Comparison of ENCODE assay signal across 28 cellular contexts in the genomic region with DNA sequence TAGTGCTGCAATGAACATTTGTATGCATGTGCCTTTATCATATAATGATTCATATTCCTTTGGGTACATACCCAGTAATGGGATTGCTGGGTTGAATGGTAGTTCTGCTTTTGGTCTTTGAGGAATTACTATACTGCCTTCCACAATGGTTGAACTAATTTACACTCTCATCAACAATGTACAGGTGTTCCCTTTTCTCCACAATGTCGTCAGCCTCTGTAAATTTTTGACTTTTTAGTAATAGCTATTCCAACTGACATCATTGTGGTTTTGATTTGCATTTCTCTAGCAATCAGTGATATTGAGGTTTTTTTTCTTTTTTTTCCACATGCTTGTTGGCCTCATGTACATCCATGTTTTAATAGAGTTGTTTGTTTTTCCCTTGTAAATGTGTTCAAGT.
DNase-seq lines count a peak whose midpoint lies in the region; ATAC-seq, FAIRE-seq and TF ChIP-seq lines count a peak whose summit lies in the region.
"Had no signal": no experiment of that assay in that cellular context is flagged by ENCODE, and none has a peak within 500 bp of the region (broad histone marks: within the 10 kb centered on the region; RNA-seq: fewer than 3 reads in every experiment).

No MANE protein-coding gene starts in this region.

- TF ChIP-seq EP300 in SK-N-SH (IDR thresholded peaks at IDR 0.05; ENCODE audit: borderline replicate concordance in 1 of 2, low read depth in 1 of 2, low read length in 1 of 2) = no peak

- no peak overlapping the region for H3K4me2 ChIP-seq in SK-N-SH
- H3K4me2 ChIP-seq in astrocyte (ENCODE audit: low read length) = no peak overlapping the region
- H3K4me2 ChIP-seq: A549, BLaER1 had no signal

- 0 out of 2 replicates have a peak overlapping the region, but pooled peaks have one; percentile 8 for H2AFZ ChIP-seq in SK-N-SH (ENCODE audit: low read depth)
- no peak overlapping the region for H2AFZ ChIP-seq in astrocyte (ENCODE audit: low read depth, low read length)

- H3K27ac Mint-ChIP-seq in astrocyte (ENCODE audit: unreplicated experiment) = no peak overlapping the region
- H3K27ac Mint-ChIP-seq: B cell; CD14-positive monocyte; CD4-positive, alpha-beta memory T cell; CD4-positive, CD25-positive, alpha-beta regulatory T cell; CD8-positive, alpha-beta memory T cell had no signal

- H3K9ac ChIP-seq in SK-N-SH (no peak overlapping the region), astrocyte (ENCODE audit: low read length) (no peak overlapping the region)
- H3K9ac ChIP-seq: BLaER1 had no signal

- no peaks in the 10 kb centered on the region for H3K79me2 ChIP-seq in SK-N-SH (ENCODE audit: insufficient read depth)
- H3K79me2 ChIP-seq in astrocyte (ENCODE audit: insufficient read depth, low read length) = no peaks in the 10 kb centered on the region

- H3K36me3 Mint-ChIP-seq in astrocyte (ENCODE audit: low read depth, unreplicated experiment) = no peaks in the 10 kb centered on the region
- H3K36me3 Mint-ChIP-seq: CD14-positive monocyte; CD4-positive, alpha-beta memory T cell; CD4-positive, CD25-positive, alpha-beta regulatory T cell; CD8-positive, alpha-beta memory T cell had no signal

- no peaks in the 10 kb centered on the region for H3K9me2 ChIP-seq in SK-N-SH

- no peaks in the 10 kb centered on the region for H3K36me3 ChIP-seq in SK-N-SH (replicated peaks in 1 of 2; ENCODE audit: control insufficient read depth in 1 of 2, insufficient read depth in 2 of 2, low read length in 1 of 2)
- H3K36me3 ChIP-seq in astrocyte (ENCODE audit: insufficient read depth, low read length) = no peaks in the 10 kb centered on the region
- H3K36me3 ChIP-seq: BLaER1 had no signal

- H4K20me1 ChIP-seq in SK-N-SH (ENCODE audit: insufficient read depth) = no peaks in the 10 kb centered on the region
- no peaks in the 10 kb centered on the region for H4K20me1 ChIP-seq in astrocyte (ENCODE audit: insufficient read depth, low read length)
- H4K20me1 ChIP-seq: BLaER1 had no signal

- no peak for TF ChIP-seq RAD21 in SK-N-SH (IDR thresholded peaks at IDR 0.05; ENCODE audit: low read length)

- no peaks in the 10 kb centered on the region for H3F3A ChIP-seq in SK-N-SH (replicated peaks; ENCODE audit: insufficient read depth)

- no peaks in the 10 kb centered on the region for H3K27me3 ChIP-seq in SK-N-SH (ENCODE audit: insufficient read depth)
- H3K27me3 ChIP-seq in astrocyte (ENCODE audit: insufficient read depth, low read length) = no peaks in the 10 kb centered on the region
- H3K27me3 ChIP-seq: BLaER1 had no signal

- FAIRE-seq in astrocyte (lab: Jason Lieb, UNC) = no peak
- FAIRE-seq: A549, GM12891, GM19239 had no signal

- no peak overlapping the region for H3K4me3 Mint-ChIP-seq in astrocyte (ENCODE audit: unreplicated experiment)
- H3K4me3 Mint-ChIP-seq: B cell; CD14-positive monocyte; CD4-positive, alpha-beta memory T cell; CD4-positive, CD25-positive, alpha-beta regulatory T cell; CD8-positive, alpha-beta memory T cell had no signal

- H3K27ac ChIP-seq in SK-N-SH (ENCODE audit: low read depth in 2 of 2, low read length in 1 of 2) (no peak overlapping the region), astrocyte (ENCODE audit: low read depth, low read length) (no peak overlapping the region)
- H3K27ac ChIP-seq: 22Rv1, A549, BLaER1 had no signal

- no peak for DNase-seq in SK-N-SH
- peak; percentile 61 for DNase-seq in astrocyte (ENCODE audit: low read depth)
- peak; percentile 16 for DNase-seq in astrocyte of the spinal cord (ENCODE audit: low read depth, low spot score)
- DNase-seq in fibroblast of the aortic adventitia (ENCODE audit: low read depth) = peak; percentile 60
- no peak for DNase-seq in HUDEP-2 (lab: John Stamatoyannopoulos, UW; ENCODE audit: unreplicated experiment in 76 of 76)
- no peak for DNase-seq in stimulated activated CD4-positive, alpha-beta T cell treated with anti-CD3 and anti-CD28 coated beads, Interleukin-1b, Interleukin-23, amount 100 ng/mL, for 48 hours
- DNase-seq: AML-193; C1 segment of cervical spinal cord; CD4-positive, alpha-beta memory T cell; CD4-positive, CD25-positive, alpha-beta regulatory T cell; CD8-positive, alpha-beta memory T cell; COR-L47; DMS 273 treated with DMSO at 0.1 percent for 48 hours; DMS153; DMS53; DMS79; DND-41; EL; GDM1 had no signal

- CTCF ChIA-PET in SK-N-SH (lab: Yijun Ruan, JAX) = no interaction called here

- 86% methylated on average over 1 of the region's 1 CpG for WGBS in SK-N-SH (ENCODE audit: low lambda C conversion rate)

- H3K9me3 Mint-ChIP-seq in astrocyte (ENCODE audit: unreplicated experiment) = no peaks in the 10 kb centered on the region

- H3K9me3 ChIP-seq in SK-N-SH (no peaks in the 10 kb centered on the region), astrocyte (ENCODE audit: insufficient read depth, low read depth, low read length) (no peaks in the 10 kb centered on the region)
- H3K9me3 ChIP-seq: A549, BLaER1 had no signal

- no peaks in the 10 kb centered on the region for H3K4me1 ChIP-seq in SK-N-SH (ENCODE audit: control insufficient read depth in 1 of 2, insufficient read depth in 2 of 2, low read depth in 1 of 2, low read length in 1 of 2)
- no peaks in the 10 kb centered on the region for H3K4me1 ChIP-seq in astrocyte (ENCODE audit: insufficient read depth, low read length)
- H3K4me1 ChIP-seq: A549, BLaER1 had no signal

- no peak for ATAC-seq in SK-N-SH treated with all-trans-retinoic acid at 6 μM for 48 hours
- ATAC-seq in GM21515 (IDR thresholded peaks at IDR 0.05; ENCODE audit: unreplicated experiment) = no peak
- ATAC-seq: A549 had no signal

- POLR2A ChIA-PET in SK-N-SH (lab: Yijun Ruan, JAX) = no interaction called here

- no peaks in the 10 kb centered on the region for H3K4me1 Mint-ChIP-seq in astrocyte (ENCODE audit: low read depth, unreplicated experiment)
- H3K4me1 Mint-ChIP-seq: B cell; CD14-positive monocyte; CD4-positive, alpha-beta memory T cell; CD4-positive, CD25-positive, alpha-beta regulatory T cell; CD8-positive, alpha-beta memory T cell had no signal

- in situ Hi-C loops in astrocyte of the spinal cord (cut with HindIII; ENCODE audit: low sequenced_read_pairs) = no loop called here

- no peaks in the 10 kb centered on the region for H3K27me3 Mint-ChIP-seq in astrocyte (ENCODE audit: low read depth, unreplicated experiment)
- H3K27me3 Mint-ChIP-seq: B cell; CD4-positive, alpha-beta memory T cell; CD4-positive, CD25-positive, alpha-beta regulatory T cell; CD8-positive, alpha-beta memory T cell had no signal

- no peak for TF ChIP-seq CTCF in SK-N-SH (IDR thresholded peaks at IDR 0.05)
- no peak for TF ChIP-seq CTCF in astrocyte (IDR thresholded peaks at IDR 0.05; ENCODE audit: insufficient read depth, low read depth, low read length)
- TF ChIP-seq CTCF in astrocyte of the spinal cord (IDR thresholded peaks at IDR 0.05; ENCODE audit: low read depth, low read length) = no peak
- no peak for TF ChIP-seq CTCF in fibroblast of the aortic adventitia (IDR thresholded peaks at IDR 0.05; ENCODE audit: insufficient read depth, low read length)

- H3K4me3 ChIP-seq in SK-N-SH (ENCODE audit: low read depth in 2 of 2, low read length in 1 of 2) = no peak overlapping the region
- H3K4me3 ChIP-seq in astrocyte (ENCODE audit: insufficient read depth, low read depth, low read length) = no peak overlapping the region
- no peak overlapping the region for H3K4me3 ChIP-seq in astrocyte of the spinal cord (ENCODE audit: low read depth, low read length)
- H3K4me3 ChIP-seq in fibroblast of the aortic adventitia (ENCODE audit: low read depth, low read length) = no peak overlapping the region
- H3K4me3 ChIP-seq: A549, BLaER1 had no signal

TF ChIP-seq in SK-N-SH, 30 proteins besides CTCF, POLR2A, EP300 and RAD21:
- TF ChIP-seq, protein P1, sequence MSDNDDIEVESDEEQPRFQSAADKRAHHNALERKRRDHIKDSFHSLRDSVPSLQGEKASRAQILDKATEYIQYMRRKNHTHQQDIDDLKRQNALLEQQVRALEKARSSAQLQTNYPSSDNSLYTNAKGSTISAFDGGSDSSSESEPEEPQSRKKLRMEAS (IDR thresholded peaks at IDR 0.05; ENCODE audit: low read depth) = no peak
- TF ChIP-seq TEAD4 (IDR thresholded peaks at IDR 0.05; ENCODE audit: borderline replicate concordance, insufficient read depth) (no peak), JUND (IDR thresholded peaks at IDR 0.05) (no peak)

TF ChIP-seq in SK-N-SH treated with all-trans-retinoic acid at 6 μM for 48 hours, 23 proteins besides CTCF, POLR2A, EP300 and RAD21 (continues in another document):
- no peak for TF ChIP-seq ZNF70 (CRISPR knock-in tag; IDR thresholded peaks at IDR 0.05)
- TF ChIP-seq, protein P2, sequence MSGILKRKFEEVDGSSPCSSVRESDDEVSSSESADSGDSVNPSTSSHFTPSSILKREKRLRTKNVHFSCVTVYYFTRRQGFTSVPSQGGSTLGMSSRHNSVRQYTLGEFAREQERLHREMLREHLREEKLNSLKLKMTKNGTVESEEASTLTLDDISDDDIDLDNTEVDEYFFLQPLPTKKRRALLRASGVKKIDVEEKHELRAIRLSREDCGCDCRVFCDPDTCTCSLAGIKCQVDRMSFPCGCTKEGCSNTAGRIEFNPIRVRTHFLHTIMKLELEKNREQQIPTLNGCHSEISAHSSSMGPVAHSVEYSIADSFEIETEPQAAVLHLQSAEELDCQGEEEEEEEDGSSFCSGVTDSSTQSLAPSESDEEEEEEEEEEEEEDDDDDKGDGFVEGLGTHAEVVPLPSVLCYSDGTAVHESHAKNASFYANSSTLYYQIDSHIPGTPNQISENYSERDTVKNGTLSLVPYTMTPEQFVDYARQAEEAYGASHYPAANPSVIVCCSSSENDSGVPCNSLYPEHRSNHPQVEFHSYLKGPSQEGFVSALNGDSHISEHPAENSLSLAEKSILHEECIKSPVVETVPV (CRISPR knock-in tag; IDR thresholded peaks at IDR 0.05) = no peak
- no peak for TF ChIP-seq ARNTL (CRISPR knock-in tag; IDR thresholded peaks at IDR 0.05; ENCODE audit: borderline replicate concordance, low read depth)
- TF ChIP-seq ZC3H10 (CRISPR knock-in tag; IDR thresholded peaks at IDR 0.05) = no peak
- no peak for TF ChIP-seq GLIS3 (CRISPR knock-in tag; IDR thresholded peaks at IDR 0.05)
- TF ChIP-seq CSDC2 (CRISPR knock-in tag; IDR thresholded peaks at IDR 0.05) = no peak
- TF ChIP-seq ESRRG (CRISPR knock-in tag; IDR thresholded peaks at IDR 0.05) = no peak
- no peak for TF ChIP-seq TCF4 (CRISPR knock-in tag; IDR thresholded peaks at IDR 0.05; ENCODE audit: borderline replicate concordance)
- TF ChIP-seq RARB (CRISPR knock-in tag; IDR thresholded peaks at IDR 0.05) = no peak
- TF ChIP-seq ZNF565 (CRISPR knock-in tag; conservative IDR thresholded peaks at IDR 0.05; ENCODE audit: low read depth) = no peak

Comparison
In these comparisons a context has a peak if more than half of its experiments do, and no peak if none do; other contexts are left out.
1. DNase-seq: peak in astrocyte (single experiment), astrocyte of the spinal cord (single experiment) and fibroblast of the aortic adventitia (single experiment); none in SK-N-SH (single experiment), HUDEP-2 (0 of 76) and stimulated activated CD4-positive, alpha-beta T cell treated with anti-CD3 and anti-CD28 coated beads, Interleukin-1b, Interleukin-23, amount 100 ng/mL, for 48 hours (single experiment).